Comparison of ENCODE assay signal across 1 cellular context in genomic region chr20:63434599-63435378, GRCh38.
TF ChIP-seq lines count a peak whose summit lies in the region.

No MANE protein-coding gene starts in this region.

TF ChIP-seq in HepG2, 621 proteins besides CTCF, POLR2A, EP300 and RAD21 (continued from another document and continues in another):
- TF ChIP-seq HMGXB4 (CRISPR knock-in tag; IDR thresholded peaks at IDR 0.05; ENCODE audit: borderline replicate concordance in 1 of 2, low read depth in 1 of 2) = peak in 1 of 2 experiments; percentile 78; a peak in 2 of 4 replicates
- TF ChIP-seq REPIN1 (CRISPR knock-in tag; IDR thresholded peaks at IDR 0.05; ENCODE audit: borderline replicate concordance, low read depth) = no peak
- no peak for TF ChIP-seq ZNF644 (CRISPR knock-in tag; IDR thresholded peaks at IDR 0.05; ENCODE audit: low read depth)
- no peak; the same call in 1 of the 2 replicates for TF ChIP-seq HIVEP1 (CRISPR knock-in tag; IDR thresholded peaks at IDR 0.05)
- TF ChIP-seq RARG (CRISPR knock-in tag; IDR thresholded peaks at IDR 0.05; ENCODE audit: low read depth) = no peak
- TF ChIP-seq BRD4 (CRISPR knock-in tag; IDR thresholded peaks at IDR 0.05) = no peak
- TF ChIP-seq ZNF530 (CRISPR knock-in tag; IDR thresholded peaks at IDR 0.05; ENCODE audit: low read depth) = no peak
- no peak for TF ChIP-seq ZNF569 (CRISPR knock-in tag; IDR thresholded peaks at IDR 0.05; ENCODE audit: borderline replicate concordance)
- TF ChIP-seq, protein P1, sequence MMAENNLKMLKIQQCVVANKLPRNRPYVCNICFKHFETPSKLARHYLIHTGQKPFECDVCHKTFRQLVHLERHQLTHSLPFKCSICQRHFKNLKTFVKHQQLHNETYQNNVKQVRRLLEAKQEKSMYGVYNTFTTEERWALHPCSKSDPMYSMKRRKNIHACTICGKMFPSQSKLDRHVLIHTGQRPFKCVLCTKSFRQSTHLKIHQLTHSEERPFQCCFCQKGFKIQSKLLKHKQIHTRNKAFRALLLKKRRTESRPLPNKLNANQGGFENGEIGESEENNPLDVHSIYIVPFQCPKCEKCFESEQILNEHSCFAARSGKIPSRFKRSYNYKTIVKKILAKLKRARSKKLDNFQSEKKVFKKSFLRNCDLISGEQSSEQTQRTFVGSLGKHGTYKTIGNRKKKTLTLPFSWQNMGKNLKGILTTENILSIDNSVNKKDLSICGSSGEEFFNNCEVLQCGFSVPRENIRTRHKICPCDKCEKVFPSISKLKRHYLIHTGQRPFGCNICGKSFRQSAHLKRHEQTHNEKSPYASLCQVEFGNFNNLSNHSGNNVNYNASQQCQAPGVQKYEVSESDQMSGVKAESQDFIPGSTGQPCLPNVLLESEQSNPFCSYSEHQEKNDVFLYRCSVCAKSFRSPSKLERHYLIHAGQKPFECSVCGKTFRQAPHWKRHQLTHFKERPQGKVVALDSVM (CRISPR knock-in tag; IDR thresholded peaks at IDR 0.05) = peak; percentile 55; the same call in 1 of the 2 replicates
- TF ChIP-seq MTERF4 (CRISPR knock-in tag; IDR thresholded peaks at IDR 0.05) = no peak
- peak; percentile 85; the same call in 1 of the 2 replicates for TF ChIP-seq GTF2F1 (IDR thresholded peaks at IDR 0.05; ENCODE audit: low read length)
- TF ChIP-seq MIER2 (CRISPR knock-in tag; IDR thresholded peaks at IDR 0.05) = peak; percentile 78
- TF ChIP-seq, protein P2, sequence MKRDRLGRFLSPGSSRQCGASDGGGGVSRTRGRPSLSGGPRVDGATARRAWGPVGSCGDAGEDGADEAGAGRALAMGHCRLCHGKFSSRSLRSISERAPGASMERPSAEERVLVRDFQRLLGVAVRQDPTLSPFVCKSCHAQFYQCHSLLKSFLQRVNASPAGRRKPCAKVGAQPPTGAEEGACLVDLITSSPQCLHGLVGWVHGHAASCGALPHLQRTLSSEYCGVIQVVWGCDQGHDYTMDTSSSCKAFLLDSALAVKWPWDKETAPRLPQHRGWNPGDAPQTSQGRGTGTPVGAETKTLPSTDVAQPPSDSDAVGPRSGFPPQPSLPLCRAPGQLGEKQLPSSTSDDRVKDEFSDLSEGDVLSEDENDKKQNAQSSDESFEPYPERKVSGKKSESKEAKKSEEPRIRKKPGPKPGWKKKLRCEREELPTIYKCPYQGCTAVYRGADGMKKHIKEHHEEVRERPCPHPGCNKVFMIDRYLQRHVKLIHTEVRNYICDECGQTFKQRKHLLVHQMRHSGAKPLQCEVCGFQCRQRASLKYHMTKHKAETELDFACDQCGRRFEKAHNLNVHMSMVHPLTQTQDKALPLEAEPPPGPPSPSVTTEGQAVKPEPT (CRISPR knock-in tag; IDR thresholded peaks at IDR 0.05; ENCODE audit: low read depth) = no peak
- TF ChIP-seq, protein P3, sequence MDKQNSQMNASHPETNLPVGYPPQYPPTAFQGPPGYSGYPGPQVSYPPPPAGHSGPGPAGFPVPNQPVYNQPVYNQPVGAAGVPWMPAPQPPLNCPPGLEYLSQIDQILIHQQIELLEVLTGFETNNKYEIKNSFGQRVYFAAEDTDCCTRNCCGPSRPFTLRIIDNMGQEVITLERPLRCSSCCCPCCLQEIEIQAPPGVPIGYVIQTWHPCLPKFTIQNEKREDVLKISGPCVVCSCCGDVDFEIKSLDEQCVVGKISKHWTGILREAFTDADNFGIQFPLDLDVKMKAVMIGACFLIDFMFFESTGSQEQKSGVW (CRISPR knock-in tag; IDR thresholded peaks at IDR 0.05; ENCODE audit: borderline replicate concordance) = no peak
- peak; percentile 89 for TF ChIP-seq BCL6 (CRISPR knock-in tag; IDR thresholded peaks at IDR 0.05)
- TF ChIP-seq ZBTB3 (CRISPR knock-in tag; IDR thresholded peaks at IDR 0.05; ENCODE audit: borderline replicate concordance, low read depth) = no peak
- TF ChIP-seq SP5 (CRISPR knock-in tag; IDR thresholded peaks at IDR 0.05; ENCODE audit: borderline replicate concordance, low read depth) = no peak
- 0 out of 2 replicates have a peak, but pooled peaks have one; percentile 44 for TF ChIP-seq ZNF546 (CRISPR knock-in tag; conservative IDR thresholded peaks at IDR 0.05)
- TF ChIP-seq CEBPB (IDR thresholded peaks at IDR 0.05; ENCODE audit: borderline replicate concordance, low read depth, low read length) = no peak
- TF ChIP-seq PRPF4 (IDR thresholded peaks at IDR 0.05; ENCODE audit: low read depth, low read length, poor library complexity, severe bottlenecking) = no peak
- TF ChIP-seq, protein P4, sequence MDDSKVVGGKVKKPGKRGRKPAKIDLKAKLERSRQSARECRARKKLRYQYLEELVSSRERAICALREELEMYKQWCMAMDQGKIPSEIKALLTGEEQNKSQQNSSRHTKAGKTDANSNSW (CRISPR knock-in tag; IDR thresholded peaks at IDR 0.05; ENCODE audit: borderline replicate concordance) = no peak
- TF ChIP-seq EHMT2 (IDR thresholded peaks at IDR 0.05; ENCODE audit: borderline replicate concordance, low read depth, low read length) = no peak
- TF ChIP-seq ZSCAN21 (CRISPR knock-in tag; IDR thresholded peaks at IDR 0.05; ENCODE audit: borderline replicate concordance) = no peak
- TF ChIP-seq SIX4 (CRISPR knock-in tag; IDR thresholded peaks at IDR 0.05) = 0 out of 2 replicates have a peak, but pooled peaks have one; percentile 8
- TF ChIP-seq ZNF749 (CRISPR knock-in tag; IDR thresholded peaks at IDR 0.05; ENCODE audit: borderline replicate concordance) = no peak
- TF ChIP-seq MTF2 (CRISPR knock-in tag; IDR thresholded peaks at IDR 0.05; ENCODE audit: borderline replicate concordance) = no peak
- no peak for TF ChIP-seq SPEN (CRISPR knock-in tag; IDR thresholded peaks at IDR 0.05; ENCODE audit: low read depth)
- no peak for TF ChIP-seq POLR2AphosphoS5 (IDR thresholded peaks at IDR 0.05; ENCODE audit: low read depth, low read length)
- no peak for TF ChIP-seq ZXDC (CRISPR knock-in tag; IDR thresholded peaks at IDR 0.05)
- no peak for TF ChIP-seq TRIM24 (CRISPR knock-in tag; IDR thresholded peaks at IDR 0.05)
- no peak for TF ChIP-seq GPBP1L1 (CRISPR knock-in tag; IDR thresholded peaks at IDR 0.05)
- TF ChIP-seq, protein P5, sequence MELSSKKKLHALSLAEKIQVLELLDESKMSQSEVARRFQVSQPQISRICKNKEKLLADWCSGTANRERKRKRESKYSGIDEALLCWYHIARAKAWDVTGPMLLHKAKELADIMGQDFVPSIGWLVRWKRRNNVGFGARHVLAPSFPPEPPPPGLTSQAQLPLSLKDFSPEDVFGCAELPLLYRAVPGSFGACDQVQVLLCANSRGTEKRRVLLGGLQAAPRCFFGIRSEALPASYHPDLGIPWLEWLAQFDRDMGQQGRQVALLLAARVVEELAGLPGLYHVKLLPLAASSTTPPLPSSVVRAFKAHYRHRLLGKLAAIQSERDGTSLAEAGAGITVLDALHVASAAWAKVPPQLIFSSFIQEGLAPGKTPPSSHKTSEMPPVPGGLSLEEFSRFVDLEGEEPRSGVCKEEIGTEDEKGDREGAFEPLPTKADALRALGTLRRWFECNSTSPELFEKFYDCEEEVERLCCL (CRISPR knock-in tag; IDR thresholded peaks at IDR 0.05; ENCODE audit: borderline replicate concordance) = no peak
- TF ChIP-seq ZNF777 (CRISPR knock-in tag; IDR thresholded peaks at IDR 0.05) = 0 out of 2 replicates have a peak, but pooled peaks have one; percentile 43
- TF ChIP-seq SRY (CRISPR knock-in tag; IDR thresholded peaks at IDR 0.05) = no peak; the same call in 1 of the 2 replicates
- no peak for TF ChIP-seq PAF1 (CRISPR knock-in tag; IDR thresholded peaks at IDR 0.05)
- no peak for TF ChIP-seq KAT2B (IDR thresholded peaks at IDR 0.05; ENCODE audit: borderline replicate concordance, low read depth, low read length)
- no peak for TF ChIP-seq PCBP2 (optimal IDR thresholded peaks at IDR 0.05; ENCODE audit: low read depth, low read length, poor library complexity, severe bottlenecking)
- TF ChIP-seq ZFP62 (CRISPR knock-in tag; IDR thresholded peaks at IDR 0.05) = no peak
- peak; percentile 37 for TF ChIP-seq ZFP36 (IDR thresholded peaks at IDR 0.05; ENCODE audit: borderline replicate concordance, low read depth, low read length, partially characterized antibody)
- no peak for TF ChIP-seq SMC3 (IDR thresholded peaks at IDR 0.05; ENCODE audit: low read length)
- peak; percentile 37; the same call in 1 of the 2 replicates for TF ChIP-seq ATF3 (CRISPR knock-in tag; IDR thresholded peaks at IDR 0.05)
- no peak for TF ChIP-seq ZC3H4 (CRISPR knock-in tag; IDR thresholded peaks at IDR 0.05; ENCODE audit: borderline replicate concordance)
- no peak for TF ChIP-seq MAZ (IDR thresholded peaks at IDR 0.05; ENCODE audit: borderline replicate concordance, low read depth, low read length)
- TF ChIP-seq MAZ (CRISPR knock-in tag; IDR thresholded peaks at IDR 0.05; ENCODE audit: low read depth) = no peak
- no peak for TF ChIP-seq ZNF326 (CRISPR knock-in tag; IDR thresholded peaks at IDR 0.05; ENCODE audit: borderline replicate concordance)
- TF ChIP-seq KDM4B (CRISPR knock-in tag; IDR thresholded peaks at IDR 0.05) = 0 out of 2 replicates have a peak, but pooled peaks have one; percentile 58
- TF ChIP-seq ZNF597 (CRISPR knock-in tag; IDR thresholded peaks at IDR 0.05) = no peak
- TF ChIP-seq ETV5 (CRISPR knock-in tag; IDR thresholded peaks at IDR 0.05; ENCODE audit: borderline replicate concordance) = peak; percentile 41; the same call in 1 of the 2 replicates
- TF ChIP-seq ARNTL (CRISPR knock-in tag; IDR thresholded peaks at IDR 0.05) = no peak
- TF ChIP-seq MEF2D (CRISPR knock-in tag; IDR thresholded peaks at IDR 0.05) = no peak
- no peak for TF ChIP-seq ZNF552 (CRISPR knock-in tag; IDR thresholded peaks at IDR 0.05; ENCODE audit: borderline replicate concordance)
- no peak for TF ChIP-seq ZNF781 (CRISPR knock-in tag; IDR thresholded peaks at IDR 0.05; ENCODE audit: borderline replicate concordance, not compliant biosample characterization)
